In the genomic region with DNA sequence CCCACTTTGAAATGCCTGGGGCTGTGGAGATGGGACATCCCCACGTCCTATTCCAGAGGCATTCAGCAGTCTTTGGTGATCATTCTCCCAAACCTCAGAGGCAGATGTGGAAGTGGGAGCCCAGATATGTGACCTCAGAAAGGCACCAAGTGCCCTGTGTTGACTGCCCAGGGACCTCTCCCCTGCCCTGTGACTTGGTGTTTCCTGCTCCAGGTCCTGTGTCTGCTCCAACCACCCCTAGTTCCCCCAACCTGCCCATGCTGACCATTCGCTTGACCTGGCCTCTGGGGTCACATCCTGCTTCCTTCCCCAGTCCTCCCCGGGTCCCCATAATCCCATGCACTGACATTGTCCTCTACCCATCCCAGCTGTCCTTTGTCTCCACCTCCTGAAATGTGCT, we compare ENCODE assay signal across 22 cellular contexts. TPM values are rescaled to one million over a fixed set of nuclear protein-coding genes. Genes with fewer than 3 reads are reported as not detected.
"Had no signal": no experiment of that assay in that cellular context is flagged by ENCODE, and none has a peak within 500 bp of the region (broad histone marks: within the 10 kb centered on the region; RNA-seq: fewer than 3 reads in every experiment).

No MANE protein-coding gene starts in this region.

- DNase-seq: activated naive CD4-positive, alpha-beta T cell treated with Interleukin-2 at 50 U/mL for 16 hours; activated naive CD8-positive, alpha-beta T cell treated with anti-CD3 and anti-CD28 coated beads, Interleukin-2, amount 10 ng/mL, durations not matched to agents 7 days and 5 days; amygdala; body of pancreas; central memory CD4-positive, alpha-beta T cell; cortex of kidney; erythroblast; gastrocnemius medialis; heart left ventricle; kidney; mucosa of descending colon; pancreas; stimulated activated CD4-positive, alpha-beta T cell treated with anti-CD3 and anti-CD28 coated beads, Interleukin-4, amount 100 ng/mL, for 4 hours; T-helper 1 cell had no signal

- H3K4me2 ChIP-seq: neural progenitor cell had no signal

- H3K36me3 ChIP-seq: gastrocnemius medialis, heart left ventricle, neural progenitor cell, pancreas, thoracic aorta had no signal

- H3K4me3 ChIP-seq: body of pancreas, gastrocnemius medialis, heart left ventricle, mucosa of descending colon, neural progenitor cell, pancreas, thoracic aorta had no signal

- H3K9me3 ChIP-seq: body of pancreas, gastrocnemius medialis, heart left ventricle, mucosa of descending colon, pancreas, thoracic aorta had no signal

- H3K4me1 ChIP-seq: body of pancreas, gastrocnemius medialis had no signal

- H3K27ac ChIP-seq: body of pancreas, gastrocnemius medialis, heart left ventricle, neural progenitor cell, pancreas, thoracic aorta had no signal

- H2AFZ ChIP-seq: neural progenitor cell had no signal

- ATAC-seq: body of pancreas; gastrocnemius medialis; heart left ventricle; left lobe of liver; mucosa of descending colon; naive thymus-derived CD4-positive, alpha-beta T cell; sciatic nerve; stimulated activated memory B cell treated with anti-CD40 and anti-IgM and Interleukin-4, amounts not matched to agents 10 μg/mL and 1 μg/mL and 100 μg/mL, for 72 hours had no signal

- H3K9ac ChIP-seq: neural progenitor cell had no signal

- H3K27me3 ChIP-seq: body of pancreas had no signal

RNA-seq across cellular contexts. Expression of a gene that starts 7.6 kb away (rescaled TPM):
- total RNA-seq: activated CD8-positive, alpha-beta memory T cell treated with anti-CD3 and anti-CD28 coated beads for 36 hours; gastrocnemius medialis; heart left ventricle; mucosa of descending colon; naive thymus-derived CD4-positive, alpha-beta T cell; pancreas; sciatic nerve; thoracic aorta; ureter had no signal

RNA-seq across cellular contexts. Expression of a gene that starts 20.7 kb away (rescaled TPM):
- total RNA-seq: gastrocnemius medialis had no signal
